Comparison of ENCODE assay signal across 11 cellular contexts in genomic region chr9:10855847-10856246, GRCh38.
DNase-seq lines count a peak whose midpoint lies in the region; ATAC-seq, FAIRE-seq and TF ChIP-seq lines count a peak whose summit lies in the region.
"Had no signal": no experiment of that assay in that cellular context is flagged by ENCODE, and none has a peak within 500 bp of the region (broad histone marks: within the 10 kb centered on the region; RNA-seq: fewer than 3 reads in every experiment).

No MANE protein-coding gene starts in this region.

- H3K4me1 ChIP-seq in HAP-1: no peaks in the 10 kb centered on the region
- H3K4me1 ChIP-seq in mesendoderm (ENCODE audit: control insufficient read depth, low read depth, low read length): no peaks in the 10 kb centered on the region
- H3K4me1 ChIP-seq in pancreas: no peaks in the 10 kb centered on the region
- H3K4me1 ChIP-seq: vagina had no signal

- intact Hi-C loops in pancreas (cut with DNase I): no loop called here

- no peak overlapping the region for H3K23ac ChIP-seq in mesendoderm (ENCODE audit: low read length)

- no CpG with 5 or more reads among the region's 1 CpG for WGBS in mesendoderm (ENCODE audit: extremely low coverage, insufficient coverage, low lambda C conversion rate)
- 12 to 13% methylated on average over 1 of the region's 1 CpG for WGBS in pancreas, 2 donors

- no peaks in the 10 kb centered on the region for H3K27me3 ChIP-seq in HAP-1 (ENCODE audit: low read depth)
- H3K27me3 ChIP-seq in mesendoderm (ENCODE audit: insufficient read depth, low read length, poor library complexity): no peaks in the 10 kb centered on the region
- no peaks in the 10 kb centered on the region for H3K27me3 ChIP-seq in pancreas
- H3K27me3 ChIP-seq: vagina had no signal

- no peak overlapping the region for H3K18ac ChIP-seq in mesendoderm (ENCODE audit: low read length)

- no peaks in the 10 kb centered on the region for H3K9me3 ChIP-seq in HAP-1
- H3K9me3 ChIP-seq in pancreas: no peaks in the 10 kb centered on the region
- H3K9me3 ChIP-seq: vagina had no signal

- no peak overlapping the region for H3K4me3 ChIP-seq in HAP-1
- H3K4me3 ChIP-seq in mesendoderm (ENCODE audit: low read length): no peak overlapping the region
- no peak overlapping the region for H3K4me3 ChIP-seq in pancreas
- H3K4me3 ChIP-seq: vagina had no signal

- no peak overlapping the region for H3K4ac ChIP-seq in mesendoderm (ENCODE audit: low read depth, low read length)

- H2BK5ac ChIP-seq in mesendoderm (ENCODE audit: low read length): no peak overlapping the region

- in situ Hi-C loops in HAP-1 (cut with MboI; ENCODE audit: low sequenced_read_pairs): no loop called here

- H2BK120ac ChIP-seq in mesendoderm (ENCODE audit: low read depth, low read length): no peak overlapping the region

- H2BK15ac ChIP-seq in mesendoderm (replicated peaks; ENCODE audit: low read depth): no peak overlapping the region

- H3K4me3 Mint-ChIP-seq in brain: no peak overlapping the region

- H3K27ac ChIP-seq in mesendoderm (ENCODE audit: low read depth, low read length) (no peak overlapping the region), pancreas (no peak overlapping the region)
- H3K27ac ChIP-seq: vagina had no signal

- no peak overlapping the region for H3K56ac ChIP-seq in mesendoderm (ENCODE audit: low read length)

- ATAC-seq in pancreas (no peak), esophagus mucosa (no peak)
- ATAC-seq in stimulated activated naive CD8-positive, alpha-beta T cell treated with anti-CD3 and anti-CD28 coated beads, Interleukin-15, Interleukin-2, amounts not matched to agents 100 U/mL and 50 U/mL, for 24 hours: no peak

- H4K5ac ChIP-seq in mesendoderm (ENCODE audit: low read length): no peak overlapping the region

- no peak overlapping the region for H3K27ac Mint-ChIP-seq in brain

- no peak overlapping the region for H3K9ac ChIP-seq in mesendoderm (ENCODE audit: low read length)

- H2AK5ac ChIP-seq in mesendoderm (ENCODE audit: low read length): no peak overlapping the region

- TF ChIP-seq POLR2A in GM12891 (IDR thresholded peaks at IDR 0.05; ENCODE audit: low read depth, low read length): no peak

- TF ChIP-seq CTCF in brain (conservative IDR thresholded peaks at IDR 0.05) (peak; percentile 60 to 77), pancreas (IDR thresholded peaks at IDR 0.05) (peak in 2 of 4 donors; percentile 13 to 20)

- peak; percentile 10 to 12 for DNase-seq in HAP-1 (ENCODE audit: low spot score in 2 of 2)
- peak; percentile 23 for DNase-seq in NCI-H1694 treated with DMSO at 0.1 percent for 48 hours (lab: John Stamatoyannopoulos, UW)
- DNase-seq in mesendoderm: peak; percentile 52
- no peak for DNase-seq in GM12891 (ENCODE audit: insufficient read length, low spot score)
- no peak for DNase-seq in pancreas
- DNase-seq in stimulated activated naive CD8-positive, alpha-beta T cell treated with anti-CD3 and anti-CD28 coated beads, Interleukin-15, Interleukin-2, amounts not matched to agents 100 U/mL and 50 U/mL, for 24 hours: no peak
- DNase-seq: stimulated activated CD4-positive, alpha-beta T cell treated with anti-CD3 and anti-CD28 coated beads, Interleukin-4, amount 100 ng/mL, for 1 hour had no signal

- H3K9me3 Mint-ChIP-seq in brain: peaks cover 0 to 10% (median 5%) of the 10 kb centered on the region in 5 experiments

- no peak overlapping the region for H3K4me2 ChIP-seq in mesendoderm (ENCODE audit: low read length)

- H3K36me3 Mint-ChIP-seq in brain: no peaks in the 10 kb centered on the region

- H3K79me1 ChIP-seq in mesendoderm (ENCODE audit: low read length): no peaks in the 10 kb centered on the region

- H4K8ac ChIP-seq in mesendoderm (ENCODE audit: low read depth, low read length): no peak overlapping the region

- H3K79me2 ChIP-seq in mesendoderm (ENCODE audit: control insufficient read depth, insufficient read depth, low read length): no peaks in the 10 kb centered on the region

- no peaks in the 10 kb centered on the region for H3K36me3 ChIP-seq in HAP-1 (replicated peaks)
- no peaks in the 10 kb centered on the region for H3K36me3 ChIP-seq in mesendoderm (ENCODE audit: control insufficient read depth, insufficient read depth, low read length)
- no peaks in the 10 kb centered on the region for H3K36me3 ChIP-seq in pancreas
- H3K36me3 ChIP-seq: vagina had no signal

- no peak for FAIRE-seq in GM12891 (lab: Jason Lieb, UNC)
- FAIRE-seq in pancreas (lab: Jason Lieb, UNC): no peak
- FAIRE-seq: RCC 7860 had no signal

- no peaks in the 10 kb centered on the region for H3K27me3 Mint-ChIP-seq in brain

- peaks cover 4% of the 10 kb centered on the region for H3K4me1 Mint-ChIP-seq in brain

TF ChIP-seq in GM12891, 5 proteins besides CTCF, POLR2A, EP300 and RAD21:
- TF ChIP-seq POLR2AphosphoS5 (IDR thresholded peaks at IDR 0.05; ENCODE audit: low read depth, low read length) (no peak), SPI1 (IDR thresholded peaks at IDR 0.05; ENCODE audit: low read depth, low read length) (no peak), TAF1 (IDR thresholded peaks at IDR 0.05; ENCODE audit: low read depth, low read length) (no peak), POU2F2 (IDR thresholded peaks at IDR 0.05; ENCODE audit: low read depth, low read length) (no peak), PAX5 (IDR thresholded peaks at IDR 0.05; ENCODE audit: insufficient read depth, low read length, severe bottlenecking) (no peak)
TF ChIP-seq in GM12891: peak in this region for 0.

Comparison
In these comparisons a context has a peak if more than half of its experiments do, and no peak if none do; other contexts are left out.
1. DNase-seq: peak in HAP-1 (2 of 2), NCI-H1694 treated with DMSO at 0.1 percent for 48 hours (single experiment) and mesendoderm (single experiment); none in GM12891 (single experiment), pancreas (0 of 6) and stimulated activated naive CD8-positive, alpha-beta T cell treated with anti-CD3 and anti-CD28 coated beads, Interleukin-15, Interleukin-2, amounts not matched to agents 100 U/mL and 50 U/mL, for 24 hours (single experiment).